ENCODE assay signal across 8 cellular contexts in genomic region chr1:167714098-167714850, GRCh38. TPM values are rescaled to one million over a fixed set of nuclear protein-coding genes. Genes with fewer than 3 reads are reported as not detected.
DNase-seq lines count a peak whose midpoint lies in the region; ATAC-seq lines count a peak whose summit lies in the region.

No MANE protein-coding gene starts in this region.

- ATAC-seq in GM19043 (IDR thresholded peaks at IDR 0.05; ENCODE audit: low read depth, unreplicated experiment) (peak; percentile 49), HG03354 (IDR thresholded peaks at IDR 0.05; ENCODE audit: poor library complexity, severe bottlenecking, unreplicated experiment) (peak; percentile 59), left colon (peak; percentile 80)

- intact Hi-C loops in left colon (cut with DNase I, micrococcal nuclease): loop anchor here in 1 of 2 donors (10.0 kb wide), 1 partner anchor 221 kb away; the partner anchor contains the start of genes DCAF6 and MPC2

- DNase-seq in AG20443 (ENCODE audit: low spot score) (peak; percentile 92), NCI-H446 (lab: John Stamatoyannopoulos, UW) (peak; percentile 95 to 96), cerebellum (ENCODE audit: low spot score) (peak; percentile 82), left colon (peak; percentile 86 to 92)
- DNase-seq in activated CD4-positive, alpha-beta T cell treated with anti-CD3 and anti-CD28 coated beads for 1 hour: peak; percentile 87
- DNase-seq in stimulated activated CD4-positive, alpha-beta T cell treated with anti-CD3 and anti-CD28 coated beads, Interleukin-1b, Interleukin-23, amount 100 ng/mL, for 4 hours (ENCODE audit: low read depth in 2 of 2): peak; percentile 91 to 96

RNA-seq across cellular contexts. Expression of gene MPZL1, which starts 7.5 kb away (rescaled TPM):
- 134 TPM for total RNA-seq in cerebellum
- total RNA-seq in left colon: 100 to 1,000 TPM; 117 to 118 TPM

Comparison
In these comparisons a context has a peak if more than half of its experiments do, and no peak if none do; other contexts are left out.
1. Peak in every context shown above with its lines: DNase-seq and ATAC-seq.